Comparison of ENCODE assay signal across 1 cellular context in the genomic region with DNA sequence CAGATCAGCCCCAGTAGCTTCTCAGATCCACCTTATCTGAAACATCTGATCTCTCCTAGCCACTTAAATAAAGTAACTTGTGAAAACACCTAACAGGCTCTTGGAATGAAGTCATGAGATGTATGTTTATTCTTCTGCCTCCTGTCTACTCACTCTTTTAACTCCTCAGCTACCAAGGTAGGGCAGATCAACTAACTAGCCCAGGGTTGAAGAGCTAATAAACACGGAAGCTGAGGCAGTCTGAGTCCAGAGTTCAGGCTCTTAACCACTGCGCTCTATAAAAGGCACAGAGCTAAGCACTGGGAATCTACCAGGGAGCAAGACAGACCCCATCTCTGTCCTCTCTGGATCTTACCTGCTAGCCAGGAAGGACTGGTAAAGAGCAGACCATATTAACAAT.
TF ChIP-seq lines count a peak whose summit lies in the region.

No MANE protein-coding gene starts in this region.

TF ChIP-seq in WTC11, 78 proteins besides CTCF, POLR2A, EP300 and RAD21:
- 0 out of 2 replicates have a peak, but pooled peaks have one; percentile 26 for TF ChIP-seq GABPB1 (CRISPR knock-in tag; IDR thresholded peaks at IDR 0.05)
